In genomic region chr17:36089888-36090836, GRCh38 we compare ENCODE assay signal across 9 cellular contexts. TPM values are rescaled to one million over a fixed set of nuclear protein-coding genes. Genes with fewer than 3 reads are reported as not detected.
DNase-seq lines count a peak whose midpoint lies in the region; ATAC-seq and TF ChIP-seq lines count a peak whose summit lies in the region.
"Had no signal": no experiment of that assay in that cellular context is flagged by ENCODE, and none has a peak within 500 bp of the region (broad histone marks: within the 10 kb centered on the region; RNA-seq: fewer than 3 reads in every experiment).

Gene CCL3 (minus strand): TSS chr17:36090143. CDS start chr17:36090058, 85 bp downstream.

- ATAC-seq in GM21515 (IDR thresholded peaks at IDR 0.05; ENCODE audit: unreplicated experiment) (peak; percentile 67), HG03571 (IDR thresholded peaks at IDR 0.05; ENCODE audit: unreplicated experiment) (peak; percentile 61), omental fat pad (ENCODE audit: low FRiP score) (no peak)
- peak; percentile 87 for ATAC-seq in activated naive CD8-positive, alpha-beta T cell treated with anti-CD3 and anti-CD28 coated beads, Interleukin-2, amount 50 U/mL, for 24 hours
- ATAC-seq: K562 had no signal

- in situ Hi-C loops in GM13977 (cut with MboI; ENCODE audit: low pct_unique_long_range_greater_than_20kb, low sequenced_read_pairs, unreplicated experiment) (no loop called here), HAP-1 (cut with MboI; ENCODE audit: low sequenced_read_pairs) (no loop called here)

- peaks cover 76% of the 10 kb centered on the region for H3K4me1 Mint-ChIP-seq in activated naive CD8-positive, alpha-beta T cell treated with anti-CD3 and anti-CD28 coated beads, Interleukin-2, amount 50 U/mL, for 24 hours

- H3K27me3 ChIP-seq in HAP-1 (ENCODE audit: low read depth), result peaks cover 3% of the 10 kb centered on the region; the same call in 1 of the 2 replicates

- peak within 1 kb of the TSS; percentile 83 for H3K4me3 Mint-ChIP-seq in activated naive CD8-positive, alpha-beta T cell treated with anti-CD3 and anti-CD28 coated beads, Interleukin-2, amount 50 U/mL, for 24 hours

- H3K9me3 Mint-ChIP-seq in activated naive CD8-positive, alpha-beta T cell treated with anti-CD3 and anti-CD28 coated beads, Interleukin-2, amount 50 U/mL, for 24 hours, result no peaks in the 10 kb centered on the region

- DNase-seq in GM13977 (ENCODE audit: low spot score) (peak; percentile 60), HAP-1 (ENCODE audit: low spot score in 2 of 2) (no peak), omental fat pad (ENCODE audit: low spot score) (no peak), iPS-NIHi11 (ENCODE audit: low spot score) (no peak)
- DNase-seq in activated naive CD8-positive, alpha-beta T cell treated with anti-CD3 and anti-CD28 coated beads, Interleukin-2, amount 50 U/mL, for 24 hours, result peak; percentile 61
- DNase-seq in stimulated activated CD4-positive, alpha-beta T cell treated with anti-CD3 and anti-CD28 coated beads, TNF-alpha, amount 100 ng/mL, for 48 hours (ENCODE audit: low read depth in 3 of 3), result peak in 2 of 3 donors; percentile 32 to 46

- H3K27me3 Mint-ChIP-seq in activated naive CD8-positive, alpha-beta T cell treated with anti-CD3 and anti-CD28 coated beads, Interleukin-2, amount 50 U/mL, for 24 hours, result peaks cover 8% of the 10 kb centered on the region

- no peaks in the 10 kb centered on the region for H3K36me3 ChIP-seq in HAP-1 (replicated peaks)

- no peak within 1 kb of the TSS for H3K4me3 ChIP-seq in HAP-1
- H3K4me3 ChIP-seq: K562 had no signal

- TF ChIP-seq CTCF in GM13977 (IDR thresholded peaks at IDR 0.05; ENCODE audit: extremely low read depth, insufficient read depth, missing control alignments) (no peak), omental fat pad (IDR thresholded peaks at IDR 0.05) (no peak)

- no peaks in the 10 kb centered on the region for H3K4me1 ChIP-seq in HAP-1

- peaks cover 12% of the 10 kb centered on the region for H3K36me3 Mint-ChIP-seq in activated naive CD8-positive, alpha-beta T cell treated with anti-CD3 and anti-CD28 coated beads, Interleukin-2, amount 50 U/mL, for 24 hours (ENCODE audit: low read depth)

- peak within 1 kb of the TSS; percentile 93 for H3K27ac Mint-ChIP-seq in activated naive CD8-positive, alpha-beta T cell treated with anti-CD3 and anti-CD28 coated beads, Interleukin-2, amount 50 U/mL, for 24 hours

- H3K9me3 ChIP-seq in HAP-1, result no peaks in the 10 kb centered on the region

RNA-seq across cellular contexts. Expression of gene CCL3, which starts in this region (rescaled TPM):
- 10 to 100 TPM in 2 of 4 donors, 1 to 10 TPM in 2; 4.1 to 12.1 (median 8.0) TPM for total RNA-seq in omental fat pad

Comparison
In these comparisons a context has a peak if more than half of its experiments do, and no peak if none do; other contexts are left out.
1. DNase-seq: peak in GM13977 (single experiment), activated naive CD8-positive, alpha-beta T cell treated with anti-CD3 and anti-CD28 coated beads, Interleukin-2, amount 50 U/mL, for 24 hours (single experiment) and stimulated activated CD4-positive, alpha-beta T cell treated with anti-CD3 and anti-CD28 coated beads, TNF-alpha, amount 100 ng/mL, for 48 hours (2 of 3); none in HAP-1 (0 of 2), omental fat pad (single experiment) and iPS-NIHi11 (single experiment).